10 cellular contexts compared by ENCODE assay signal in genomic region chr11:134040386-134041297, GRCh38. TPM values are rescaled to one million over a fixed set of nuclear protein-coding genes. Genes with fewer than 3 reads are reported as not detected.
DNase-seq lines count a peak whose midpoint lies in the region; ATAC-seq, FAIRE-seq and TF ChIP-seq lines count a peak whose summit lies in the region.
"Had no signal": no experiment of that assay in that cellular context is flagged by ENCODE, and none has a peak within 500 bp of the region (broad histone marks: within the 10 kb centered on the region; RNA-seq: fewer than 3 reads in every experiment).

No MANE protein-coding gene starts in this region.

- peak overlapping the region in 1 of 2 experiments; percentile 87 for H3K4ac ChIP-seq in mesenchymal stem cell (ENCODE audit: low read depth in 1 of 2, low read length in 2 of 2)

- ATAC-seq in HG03095 (IDR thresholded peaks at IDR 0.05; ENCODE audit: unreplicated experiment), result no peak
- ATAC-seq: left colon, sciatic nerve had no signal

- no peaks in the 10 kb centered on the region for H3K27me3 Mint-ChIP-seq in MCF 10A (ENCODE audit: insufficient read depth, unreplicated experiment)
- peaks cover 2% of the 10 kb centered on the region for H3K27me3 Mint-ChIP-seq in brain

- peak overlapping the region; percentile 84 for H3K27ac Mint-ChIP-seq in MCF 10A (ENCODE audit: low read depth, unreplicated experiment)
- peak overlapping the region; percentile 9 to 93 (median 89) for H3K27ac Mint-ChIP-seq in brain

- H3K9ac ChIP-seq in mesenchymal stem cell (ENCODE audit: low read length), result no peak overlapping the region

- H3K36me3 Mint-ChIP-seq in MCF 10A (ENCODE audit: insufficient read depth, unreplicated experiment), result no peaks in the 10 kb centered on the region
- no peaks in the 10 kb centered on the region for H3K36me3 Mint-ChIP-seq in brain

- no peak overlapping the region for H2BK15ac ChIP-seq in mesenchymal stem cell (ENCODE audit: low read depth, poor library complexity, severe bottlenecking)

- intact Hi-C loops in MCF 10A (cut with micrococcal nuclease), result no loop called here
- intact Hi-C loops in breast epithelium (cut with DNase I; ENCODE audit: low total_unique reads), result no loop called here

- no TSS peak for BruUV-seq in MCF 10A (replicated peaks; lab: Mats Ljungman, UMichigan)

- DNase-seq in MCF 10A (ENCODE audit: unreplicated experiment) (peak; percentile 81), breast epithelium (ENCODE audit: low spot score in 2 of 2) (no peak), mesenchymal stem cell (peak; percentile 98), SW 1271 (lab: John Stamatoyannopoulos, UW) (no peak), HTR-8/SVneo (ENCODE audit: insufficient read length, low spot score) (no peak)
- DNase-seq: left colon had no signal

- H3K36me3 ChIP-seq in breast epithelium (no peaks in the 10 kb centered on the region), mesenchymal stem cell (ENCODE audit: control insufficient read depth in 1 of 2, insufficient read depth in 2 of 2, low read depth in 1 of 2, low read length in 2 of 2) (no peaks in the 10 kb centered on the region), urinary bladder (ENCODE audit: insufficient read depth) (no peaks in the 10 kb centered on the region)

- no peak overlapping the region for H3K27ac ChIP-seq in breast epithelium
- no peak overlapping the region for H3K27ac ChIP-seq in mesenchymal stem cell (ENCODE audit: low read length, poor library complexity, severe bottlenecking)
- H3K27ac ChIP-seq in urinary bladder (ENCODE audit: low read depth), result peak overlapping the region; percentile 46

- no peak overlapping the region for H3K4me2 ChIP-seq in mesenchymal stem cell (ENCODE audit: low read length, poor library complexity, severe bottlenecking)

- H3K9me3 Mint-ChIP-seq in MCF 10A (ENCODE audit: unreplicated experiment) (no peaks in the 10 kb centered on the region), brain (peaks cover 0 to 4% (median 0%) of the 10 kb centered on the region in 5 experiments)

- no peak overlapping the region for H4K8ac ChIP-seq in mesenchymal stem cell (ENCODE audit: low read length)

- FAIRE-seq in HTR-8/SVneo (lab: Jason Lieb, UNC), result no peak

- H4K91ac ChIP-seq in mesenchymal stem cell (ENCODE audit: low read length), result peak overlapping the region; percentile 70

- H3K4me1 Mint-ChIP-seq in MCF 10A (ENCODE audit: insufficient read depth, unreplicated experiment), result peaks cover 36% of the 10 kb centered on the region
- peaks cover 96% of the 10 kb centered on the region for H3K4me1 Mint-ChIP-seq in brain

- TF ChIP-seq CTCF in MCF 10A (IDR thresholded peaks at IDR 0.05; ENCODE audit: unreplicated experiment), result no peak
- no peak for TF ChIP-seq CTCF in breast epithelium (IDR thresholded peaks at IDR 0.05)
- no peak for TF ChIP-seq CTCF in brain (conservative IDR thresholded peaks at IDR 0.05)

- 30% methylated on average over 20 of the region's 20 CpGs for WGBS in mesenchymal stem cell
- 36% methylated on average over 20 of the region's 20 CpGs for whole genome bisulfite sequencing in urinary bladder

- H3K14ac ChIP-seq in mesenchymal stem cell (ENCODE audit: low read length in 2 of 2), result peak overlapping the region in 1 of 2 experiments; percentile 85

- H3K23ac ChIP-seq in mesenchymal stem cell (ENCODE audit: low read length in 2 of 2), result peak overlapping the region in 1 of 2 experiments; percentile 87

- H3K4me3 ChIP-seq in breast epithelium (no peak overlapping the region), mesenchymal stem cell (ENCODE audit: insufficient read depth in 1 of 2, low read depth in 1 of 2, low read length in 2 of 2) (no peak overlapping the region), urinary bladder (ENCODE audit: low read depth, low read length) (no peak overlapping the region)

- CTCF ChIA-PET in MCF 10A (lab: Yijun Ruan, JAX), result interaction anchor here (0.6 to 10.5 kb wide), 13 partner anchors 10 to 194 kb away, joined by 3 to 92 read pairs (median 3); no protein-coding TSS in a partner anchor

- no peaks in the 10 kb centered on the region for H3K79me1 ChIP-seq in mesenchymal stem cell (replicated peaks; ENCODE audit: low read length, poor library complexity, severe bottlenecking)

- H3K4me1 ChIP-seq in breast epithelium, result no peaks in the 10 kb centered on the region
- peaks cover 13% of the 10 kb centered on the region for H3K4me1 ChIP-seq in mesenchymal stem cell (ENCODE audit: control insufficient read depth, insufficient read depth, low read depth, low read length)
- H3K4me1 ChIP-seq in urinary bladder (ENCODE audit: insufficient read depth), result no peaks in the 10 kb centered on the region

- H3K27me3 ChIP-seq in breast epithelium (no peaks in the 10 kb centered on the region), mesenchymal stem cell (ENCODE audit: control insufficient read depth in 1 of 2, insufficient read depth in 1 of 2, low read length in 2 of 2) (peaks cover 19 to 41% of the 10 kb centered on the region in 2 experiments)

- no peak for TF ChIP-seq POLR2A in breast epithelium (IDR thresholded peaks at IDR 0.05)

- no peak overlapping the region for H2BK5ac ChIP-seq in mesenchymal stem cell (ENCODE audit: low read depth, low read length, poor library complexity, severe bottlenecking)

- peak overlapping the region; percentile 11 to 92 for H2BK12ac ChIP-seq in mesenchymal stem cell (ENCODE audit: low read length in 2 of 2)

- POLR2A ChIA-PET in MCF 10A (lab: Yijun Ruan, JAX), result interaction anchor here (0.5 to 2.4 kb wide), 17 partner anchors 8 to 113 kb away, joined by 3 to 21 read pairs (median 4); no protein-coding TSS in a partner anchor

- H2AFZ ChIP-seq in mesenchymal stem cell (ENCODE audit: low read depth, low read length), result no peak overlapping the region

- no peak overlapping the region for H2AK5ac ChIP-seq in mesenchymal stem cell (ENCODE audit: low read length, severe bottlenecking)

- peak overlapping the region; percentile 13 for H3K4me3 Mint-ChIP-seq in MCF 10A (ENCODE audit: unreplicated experiment)
- H3K4me3 Mint-ChIP-seq in brain, result peak overlapping the region in 4 of 5 experiments; percentile 21 to 54 (median 26)

- peak overlapping the region; percentile 46 to 91 for H3K18ac ChIP-seq in mesenchymal stem cell (ENCODE audit: low read depth in 1 of 2, low read length in 2 of 2)

- no peak overlapping the region for H2BK120ac ChIP-seq in mesenchymal stem cell (ENCODE audit: low read depth, low read length)

- H3K9me3 ChIP-seq in breast epithelium (no peaks in the 10 kb centered on the region), mesenchymal stem cell (ENCODE audit: control insufficient read depth, low read length) (no peaks in the 10 kb centered on the region)

RNA-seq across cellular contexts. Expression of gene JAM3, which starts 28.2 kb away (rescaled TPM):
- total RNA-seq in MCF 10A (2022), result 1.6 TPM in 2 replicates
- total RNA-seq in breast epithelium, result 10 to 100 TPM; 25.0 to 34.5 (median 33.8) TPM
- polyA plus RNA-seq in brain (ENCODE audit: insufficient read depth, low read depth, low replicate concordance), result 125 TPM
- 56.5 TPM for polyA plus RNA-seq in mesenchymal stem cell (2013, experiment 1 of 2)
- 57.3 TPM for polyA plus RNA-seq in mesenchymal stem cell (2013, experiment 2 of 2)
- total RNA-seq in urinary bladder, result 90.2 TPM
- polyA plus RNA-seq in urinary bladder, result 61.1 TPM

Comparison
In these comparisons a context has a peak if more than half of its experiments do, and no peak if none do; other contexts are left out.
1. DNase-seq: peak in MCF 10A (single experiment) and mesenchymal stem cell (single experiment); none in breast epithelium (0 of 2), SW 1271 (0 of 2) and HTR-8/SVneo (single experiment).